1 cellular context compared by ENCODE assay signal in the genomic region with DNA sequence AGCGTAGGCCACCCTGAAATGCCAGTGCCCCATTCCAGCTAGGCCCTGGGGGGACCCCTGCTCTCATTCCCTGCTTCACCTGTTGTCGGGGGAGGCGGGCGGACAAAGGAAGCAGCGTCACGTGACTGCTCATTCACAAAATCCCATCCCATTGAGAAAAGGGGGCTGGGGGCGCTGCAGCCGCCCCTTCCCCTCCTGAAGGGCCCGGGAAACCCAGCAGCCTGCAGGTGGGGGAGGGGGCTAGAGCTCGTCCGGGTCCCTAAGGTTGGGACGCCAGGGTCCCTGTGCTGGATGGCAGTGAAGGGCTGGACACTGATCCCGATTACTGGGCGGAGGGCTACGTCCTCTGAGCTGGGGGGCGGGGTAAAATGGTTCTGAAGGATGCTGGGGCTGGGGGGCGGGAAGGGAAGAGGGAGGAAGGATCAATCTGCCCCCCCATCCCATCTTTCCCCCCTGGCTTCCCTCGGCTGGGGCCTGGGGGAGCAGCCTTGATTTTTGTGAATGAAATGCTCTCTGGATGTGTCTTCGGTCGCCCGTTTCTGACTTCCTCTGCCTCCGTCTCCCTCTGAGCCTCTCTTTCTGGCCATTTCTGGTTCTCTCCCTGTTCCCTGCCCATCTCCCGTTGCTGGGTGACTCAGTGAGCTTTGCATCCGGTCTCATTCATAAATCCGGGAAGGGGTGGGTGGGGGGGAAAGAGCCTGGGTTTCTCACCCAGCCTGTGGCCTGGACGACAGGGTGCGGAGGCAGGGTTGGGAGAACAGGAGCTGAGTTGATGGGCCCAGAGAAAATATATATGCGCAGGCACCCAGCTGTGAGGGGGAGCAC.
TF ChIP-seq lines count a peak whose summit lies in the region.

No MANE protein-coding gene starts in this region.

TF ChIP-seq in GM23338, 12 proteins besides CTCF, POLR2A, EP300 and RAD21 (continued from another document):
- TF ChIP-seq, protein P1, sequence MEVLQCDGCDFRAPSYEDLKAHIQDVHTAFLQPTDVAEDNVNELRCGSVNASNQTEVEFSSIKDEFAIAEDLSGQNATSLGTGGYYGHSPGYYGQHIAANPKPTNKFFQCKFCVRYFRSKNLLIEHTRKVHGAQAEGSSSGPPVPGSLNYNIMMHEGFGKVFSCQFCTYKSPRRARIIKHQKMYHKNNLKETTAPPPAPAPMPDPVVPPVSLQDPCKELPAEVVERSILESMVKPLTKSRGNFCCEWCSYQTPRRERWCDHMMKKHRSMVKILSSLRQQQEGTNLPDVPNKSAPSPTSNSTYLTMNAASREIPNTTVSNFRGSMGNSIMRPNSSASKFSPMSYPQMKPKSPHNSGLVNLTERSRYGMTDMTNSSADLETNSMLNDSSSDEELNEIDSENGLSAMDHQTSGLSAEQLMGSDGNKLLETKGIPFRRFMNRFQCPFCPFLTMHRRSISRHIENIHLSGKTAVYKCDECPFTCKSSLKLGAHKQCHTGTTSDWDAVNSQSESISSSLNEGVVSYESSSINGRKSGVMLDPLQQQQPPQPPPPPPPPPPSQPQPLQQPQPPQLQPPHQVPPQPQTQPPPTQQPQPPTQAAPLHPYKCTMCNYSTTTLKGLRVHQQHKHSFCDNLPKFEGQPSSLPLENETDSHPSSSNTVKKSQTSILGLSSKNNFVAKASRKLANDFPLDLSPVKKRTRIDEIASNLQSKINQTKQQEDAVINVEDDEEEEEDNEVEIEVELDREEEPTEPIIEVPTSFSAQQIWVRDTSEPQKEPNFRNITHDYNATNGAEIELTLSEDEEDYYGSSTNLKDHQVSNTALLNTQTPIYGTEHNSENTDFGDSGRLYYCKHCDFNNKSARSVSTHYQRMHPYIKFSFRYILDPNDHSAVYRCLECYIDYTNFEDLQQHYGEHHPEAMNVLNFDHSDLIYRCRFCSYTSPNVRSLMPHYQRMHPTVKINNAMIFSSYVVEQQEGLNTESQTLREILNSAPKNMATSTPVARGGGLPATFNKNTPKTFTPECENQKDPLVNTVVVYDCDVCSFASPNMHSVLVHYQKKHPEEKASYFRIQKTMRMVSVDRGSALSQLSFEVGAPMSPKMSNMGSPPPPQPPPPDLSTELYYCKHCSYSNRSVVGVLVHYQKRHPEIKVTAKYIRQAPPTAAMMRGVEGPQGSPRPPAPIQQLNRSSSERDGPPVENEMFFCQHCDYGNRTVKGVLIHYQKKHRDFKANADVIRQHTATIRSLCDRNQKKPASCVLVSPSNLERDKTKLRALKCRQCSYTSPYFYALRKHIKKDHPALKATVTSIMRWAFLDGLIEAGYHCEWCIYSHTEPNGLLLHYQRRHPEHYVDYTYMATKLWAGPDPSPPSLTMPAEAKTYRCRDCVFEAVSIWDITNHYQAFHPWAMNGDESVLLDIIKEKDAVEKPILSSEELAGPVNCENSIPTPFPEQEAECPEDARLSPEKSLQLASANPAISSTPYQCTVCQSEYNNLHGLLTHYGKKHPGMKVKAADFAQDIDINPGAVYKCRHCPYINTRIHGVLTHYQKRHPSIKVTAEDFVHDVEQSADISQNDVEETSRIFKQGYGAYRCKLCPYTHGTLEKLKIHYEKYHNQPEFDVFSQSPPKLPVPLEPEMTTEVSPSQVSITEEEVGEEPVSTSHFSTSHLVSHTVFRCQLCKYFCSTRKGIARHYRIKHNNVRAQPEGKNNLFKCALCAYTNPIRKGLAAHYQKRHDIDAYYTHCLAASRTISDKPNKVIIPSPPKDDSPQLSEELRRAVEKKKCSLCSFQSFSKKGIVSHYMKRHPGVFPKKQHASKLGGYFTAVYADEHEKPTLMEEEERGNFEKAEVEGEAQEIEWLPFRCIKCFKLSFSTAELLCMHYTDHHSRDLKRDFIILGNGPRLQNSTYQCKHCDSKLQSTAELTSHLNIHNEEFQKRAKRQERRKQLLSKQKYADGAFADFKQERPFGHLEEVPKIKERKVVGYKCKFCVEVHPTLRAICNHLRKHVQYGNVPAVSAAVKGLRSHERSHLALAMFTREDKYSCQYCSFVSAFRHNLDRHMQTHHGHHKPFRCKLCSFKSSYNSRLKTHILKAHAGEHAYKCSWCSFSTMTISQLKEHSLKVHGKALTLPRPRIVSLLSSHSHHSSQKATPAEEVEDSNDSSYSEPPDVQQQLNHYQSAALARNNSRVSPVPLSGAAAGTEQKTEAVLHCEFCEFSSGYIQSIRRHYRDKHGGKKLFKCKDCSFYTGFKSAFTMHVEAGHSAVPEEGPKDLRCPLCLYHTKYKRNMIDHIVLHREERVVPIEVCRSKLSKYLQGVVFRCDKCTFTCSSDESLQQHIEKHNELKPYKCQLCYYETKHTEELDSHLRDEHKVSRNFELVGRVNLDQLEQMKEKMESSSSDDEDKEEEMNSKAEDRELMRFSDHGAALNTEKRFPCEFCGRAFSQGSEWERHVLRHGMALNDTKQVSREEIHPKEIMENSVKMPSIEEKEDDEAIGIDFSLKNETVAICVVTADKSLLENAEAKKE (CRISPR knock-in tag; IDR thresholded peaks at IDR 0.05): no peak
- TF ChIP-seq JUNB (IDR thresholded peaks at IDR 0.05; ENCODE audit: unreplicated experiment): no peak
- TF ChIP-seq STAT1 (IDR thresholded peaks at IDR 0.05; ENCODE audit: unreplicated experiment): no peak
- no peak for TF ChIP-seq ZNF114 (CRISPR knock-in tag; IDR thresholded peaks at IDR 0.05)
